In genomic region chr17:76983075-76983411, GRCh38 we compare ENCODE assay signal across 17 cellular contexts.
DNase-seq lines count a peak whose midpoint lies in the region; ATAC-seq and TF ChIP-seq lines count a peak whose summit lies in the region.
"Had no signal": no experiment of that assay in that cellular context is flagged by ENCODE, and none has a peak within 500 bp of the region (broad histone marks: within the 10 kb centered on the region; RNA-seq: fewer than 3 reads in every experiment).

No MANE protein-coding gene starts in this region.

- intact Hi-C loops in upper lobe of right lung (cut with DNase I): no loop called here

- no peak overlapping the region for H3K4me3 Mint-ChIP-seq in activated naive CD8-positive, alpha-beta T cell treated with anti-CD3 and anti-CD28 coated beads, Interleukin-2, amount 10 ng/mL, durations not matched to agents 7 days and 5 days
- no peak overlapping the region for H3K4me3 Mint-ChIP-seq in activated naive CD8-positive, alpha-beta T cell treated with anti-CD3 and anti-CD28 coated beads for 36 hours
- H3K4me3 Mint-ChIP-seq in endothelial cell (ENCODE audit: unreplicated experiment): no peak overlapping the region
- H3K4me3 Mint-ChIP-seq: neural crest cell had no signal

- no peak for ATAC-seq in activated naive CD8-positive, alpha-beta T cell treated with anti-CD3 and anti-CD28 coated beads, Interleukin-2, amount 10 ng/mL, durations not matched to agents 7 days and 5 days (ENCODE audit: low read depth)
- peak; percentile 34 for ATAC-seq in upper lobe of right lung

- H3K4me3 ChIP-seq in OCI-LY1 (ENCODE audit: low read depth, low read length, poor library complexity, severe bottlenecking) (no peak overlapping the region), upper lobe of right lung (no peak overlapping the region)
- H3K4me3 ChIP-seq: MG63, PC-9, vagina had no signal

- no peaks in the 10 kb centered on the region for H4K20me1 ChIP-seq in OCI-LY1 (ENCODE audit: insufficient read depth, low read length)

- H3K27me3 Mint-ChIP-seq in activated naive CD8-positive, alpha-beta T cell treated with anti-CD3 and anti-CD28 coated beads, Interleukin-2, amount 10 ng/mL, durations not matched to agents 7 days and 5 days: peaks cover 3% of the 10 kb centered on the region
- H3K27me3 Mint-ChIP-seq in activated naive CD8-positive, alpha-beta T cell treated with anti-CD3 and anti-CD28 coated beads for 36 hours: no peaks in the 10 kb centered on the region
- peaks cover 4% of the 10 kb centered on the region for H3K27me3 Mint-ChIP-seq in endothelial cell (ENCODE audit: unreplicated experiment)

- no peaks in the 10 kb centered on the region for H3F3A ChIP-seq in OCI-LY1 (ENCODE audit: insufficient read depth, low read length)

- peaks cover 8% of the 10 kb centered on the region for H3K9me3 ChIP-seq in OCI-LY1 (ENCODE audit: low read length)
- H3K9me3 ChIP-seq in upper lobe of right lung: no peaks in the 10 kb centered on the region
- H3K9me3 ChIP-seq: vagina had no signal

- no peaks in the 10 kb centered on the region for H3K9me2 ChIP-seq in OCI-LY1 (ENCODE audit: low read depth, low read length)

- H2AFZ ChIP-seq in OCI-LY1 (ENCODE audit: low read length): 0 out of 2 replicates have a peak overlapping the region, but pooled peaks have one; percentile 10
- H2AFZ ChIP-seq: PC-9 had no signal

- H3K36me3 ChIP-seq in OCI-LY1 (ENCODE audit: insufficient read depth, low read length) (no peaks in the 10 kb centered on the region), upper lobe of right lung (no peaks in the 10 kb centered on the region)
- H3K36me3 ChIP-seq: MG63, vagina had no signal

- POLR2A ChIA-PET in activated naive CD8-positive, alpha-beta T cell treated with anti-CD3 and anti-CD28 coated beads, Interleukin-2, amount 10 ng/mL, durations not matched to agents 7 days and 5 days (lab: Charles Lee): no interaction called here

- H3K4me2 ChIP-seq in OCI-LY1 (ENCODE audit: low read length): peak overlapping the region; percentile 39; the same call in 1 of the 2 replicates
- H3K4me2 ChIP-seq: PC-9 had no signal

- peaks cover 54% of the 10 kb centered on the region for H3K4me1 ChIP-seq in OCI-LY1 (ENCODE audit: insufficient read depth, low read length, severe bottlenecking)
- H3K4me1 ChIP-seq in upper lobe of right lung: no peaks in the 10 kb centered on the region
- H3K4me1 ChIP-seq: vagina had no signal

- H3K27ac ChIP-seq in OCI-LY1 (ENCODE audit: low read depth, low read length, poor library complexity, severe bottlenecking) (peak overlapping the region; percentile 65), upper lobe of right lung (no peak overlapping the region)
- H3K27ac ChIP-seq: PC-9, vagina had no signal

- H3K79me2 ChIP-seq in OCI-LY1 (ENCODE audit: insufficient read depth, low read length): no peaks in the 10 kb centered on the region

- peaks cover 2% of the 10 kb centered on the region for H3K36me3 Mint-ChIP-seq in activated naive CD8-positive, alpha-beta T cell treated with anti-CD3 and anti-CD28 coated beads, Interleukin-2, amount 10 ng/mL, durations not matched to agents 7 days and 5 days
- peaks cover 2% of the 10 kb centered on the region for H3K36me3 Mint-ChIP-seq in activated naive CD8-positive, alpha-beta T cell treated with anti-CD3 and anti-CD28 coated beads for 36 hours
- peaks cover 4% of the 10 kb centered on the region for H3K36me3 Mint-ChIP-seq in endothelial cell (ENCODE audit: low read depth, unreplicated experiment)

- no peak for DNase-seq in activated naive CD8-positive, alpha-beta T cell treated with anti-CD3 and anti-CD28 coated beads, Interleukin-2, amount 10 ng/mL, durations not matched to agents 7 days and 5 days
- DNase-seq in activated naive CD8-positive, alpha-beta T cell treated with anti-CD3 and anti-CD28 coated beads for 36 hours: no peak
- DNase-seq in endothelial cell (ENCODE audit: low spot score) (peak; percentile 18), upper lobe of right lung (no peak), NCI-H146 (lab: John Stamatoyannopoulos, UW) (no peak), germinal center (ENCODE audit: low spot score) (no peak), T-helper 9 cell (no peak)
- DNase-seq: activated T-cell treated with anti-CD3 and anti-CD28 coated beads for 4 hours, amygdala, DMS 273 treated with DMSO at 0.1 percent for 48 hours, mammary epithelial cell, MG63, NCI-H2029, PC-9 had no signal

- peak overlapping the region; percentile 48 for H3K9ac ChIP-seq in OCI-LY1 (ENCODE audit: low read length)

- H3K27me3 ChIP-seq in OCI-LY1 (ENCODE audit: insufficient read depth, low read length) (no peaks in the 10 kb centered on the region), upper lobe of right lung (no peaks in the 10 kb centered on the region)
- H3K27me3 ChIP-seq: MG63, vagina had no signal

- H3K9me3 Mint-ChIP-seq in activated naive CD8-positive, alpha-beta T cell treated with anti-CD3 and anti-CD28 coated beads, Interleukin-2, amount 10 ng/mL, durations not matched to agents 7 days and 5 days: peaks cover 6% of the 10 kb centered on the region
- H3K9me3 Mint-ChIP-seq in activated naive CD8-positive, alpha-beta T cell treated with anti-CD3 and anti-CD28 coated beads for 36 hours: peaks cover 7% of the 10 kb centered on the region
- H3K9me3 Mint-ChIP-seq in endothelial cell (ENCODE audit: unreplicated experiment): peaks cover 3% of the 10 kb centered on the region

- H3K4me1 Mint-ChIP-seq in activated naive CD8-positive, alpha-beta T cell treated with anti-CD3 and anti-CD28 coated beads, Interleukin-2, amount 10 ng/mL, durations not matched to agents 7 days and 5 days: peaks cover 4% of the 10 kb centered on the region
- peaks cover 14% of the 10 kb centered on the region for H3K4me1 Mint-ChIP-seq in activated naive CD8-positive, alpha-beta T cell treated with anti-CD3 and anti-CD28 coated beads for 36 hours
- peaks cover 5% of the 10 kb centered on the region for H3K4me1 Mint-ChIP-seq in endothelial cell (ENCODE audit: unreplicated experiment)

- no peak for TF ChIP-seq CTCF in OCI-LY1 (IDR thresholded peaks at IDR 0.05; ENCODE audit: low read length)
- no peak for TF ChIP-seq CTCF in endothelial cell (IDR thresholded peaks at IDR 0.05; ENCODE audit: unreplicated experiment)
- TF ChIP-seq CTCF in upper lobe of right lung (IDR thresholded peaks at IDR 0.05): no peak

- H3K27ac Mint-ChIP-seq in activated naive CD8-positive, alpha-beta T cell treated with anti-CD3 and anti-CD28 coated beads, Interleukin-2, amount 10 ng/mL, durations not matched to agents 7 days and 5 days: peak overlapping the region; percentile 61
- no peak overlapping the region for H3K27ac Mint-ChIP-seq in activated naive CD8-positive, alpha-beta T cell treated with anti-CD3 and anti-CD28 coated beads for 36 hours
- H3K27ac Mint-ChIP-seq in endothelial cell (ENCODE audit: unreplicated experiment): no peak overlapping the region
